ENCODE assay signal across 9 cellular contexts in genomic region chr3:46114324-46114988, GRCh38.
DNase-seq lines count a peak whose midpoint lies in the region; ATAC-seq and TF ChIP-seq lines count a peak whose summit lies in the region.
"Had no signal": no experiment of that assay in that cellular context is flagged by ENCODE, and none has a peak within 500 bp of the region (broad histone marks: within the 10 kb centered on the region; RNA-seq: fewer than 3 reads in every experiment).

No MANE protein-coding gene starts in this region.

- no peak for ATAC-seq in GM21447 (IDR thresholded peaks at IDR 0.05; ENCODE audit: unreplicated experiment)

- no peak overlapping the region for H3K4me3 ChIP-seq in choroid plexus epithelial cell (ENCODE audit: low read depth, low read length)

- peak; percentile 48 for DNase-seq in AG08396 (ENCODE audit: low spot score)
- DNase-seq in HT1080 (ENCODE audit: low read depth): peak; percentile 81
- peak; percentile 82 for DNase-seq in choroid plexus epithelial cell (ENCODE audit: low read depth)
- peak; percentile 36 for DNase-seq in myocyte (ENCODE audit: low read depth)
- DNase-seq in superior temporal gyrus (ENCODE audit: extremely low spot score): no peak
- DNase-seq in activated effector memory CD4-positive, alpha-beta T cell treated with Interleukin-2 at 50 U/mL for 16 hours: no peak
- no peak for DNase-seq in DMS53 treated with DMSO at 0.1 percent for 48 hours (lab: John Stamatoyannopoulos, UW; ENCODE audit: unreplicated experiment)
- DNase-seq: stimulated activated CD4-positive, alpha-beta T cell treated with anti-CD3 and anti-CD28 coated beads, Interleukin-4, amount 100 ng/mL, for 1 hour had no signal

- no peak for TF ChIP-seq CTCF in choroid plexus epithelial cell (conservative IDR thresholded peaks at IDR 0.05; ENCODE audit: low read depth, low read length)

Comparison
In these comparisons a context has a peak if more than half of its experiments do, and no peak if none do; other contexts are left out.
1. DNase-seq: peak in AG08396 (single experiment), HT1080 (single experiment), choroid plexus epithelial cell (single experiment) and myocyte (single experiment); none in superior temporal gyrus (single experiment), activated effector memory CD4-positive, alpha-beta T cell treated with Interleukin-2 at 50 U/mL for 16 hours (single experiment) and DMS53 treated with DMSO at 0.1 percent for 48 hours (single experiment).